ENCODE assay signal across 15 cellular contexts in genomic region chr14:63705561-63706070, GRCh38. TPM values are rescaled to one million over a fixed set of nuclear protein-coding genes. Genes with fewer than 3 reads are reported as not detected.
A peak's percentile ranks its signal among the peaks of the same experiment; 100 is the strongest.
DNase-seq lines count a peak whose midpoint lies in the region; ATAC-seq, FAIRE-seq and TF ChIP-seq lines count a peak whose summit lies in the region.
"Had no signal": no experiment of that assay in that cellular context is flagged by ENCODE, and none has a peak within 500 bp of the region (broad histone marks: within the 10 kb centered on the region; RNA-seq: fewer than 3 reads in every experiment).

No MANE protein-coding gene starts in this region.

- no peak for DNase-seq in GM18507 (ENCODE audit: extremely low spot score, insufficient read length, low read depth)
- no peak for DNase-seq in central memory CD8-positive, alpha-beta T cell (ENCODE audit: low spot score in 2 of 2)
- DNase-seq in NCI-H526 treated with DMSO at 0.1 percent for 48 hours (lab: John Stamatoyannopoulos, UW): no peak
- DNase-seq in lower leg skin (ENCODE audit: low spot score in 2 of 2): no peak
- no peak for DNase-seq in Kasumi-1 (lab: John Stamatoyannopoulos, UW)
- DNase-seq: activated CD4-positive, alpha-beta T cell treated with anti-CD3 and anti-CD28 coated beads, Interleukin-2, amount 10 ng/mL, durations not matched to agents 7 days and 5 days; gastrocnemius medialis; NCI-H345 had no signal

- WGBS in lower leg skin, 2 donors: 83 to 90% methylated on average over 4 of the region's 4 CpGs

- peaks cover 23% of the 10 kb centered on the region for H3K4me1 Mint-ChIP-seq in central memory CD8-positive, alpha-beta T cell
- H3K4me1 Mint-ChIP-seq: brain had no signal

- H3K4me3 ChIP-seq in lower leg skin (ENCODE audit: low read depth, poor library complexity, severe bottlenecking): no peak overlapping the region
- H3K4me3 ChIP-seq: gastrocnemius medialis had no signal

- no peak for TF ChIP-seq POLR2A in lower leg skin (IDR thresholded peaks at IDR 0.05)

- H3K36me3 Mint-ChIP-seq in central memory CD8-positive, alpha-beta T cell (ENCODE audit: insufficient read depth): peaks cover 3% of the 10 kb centered on the region

- FAIRE-seq in GM18507 (lab: Jason Lieb, UNC): peak; percentile 96
- FAIRE-seq: islet of Langerhans had no signal

- intact Hi-C loops in lower leg skin (cut with DNase I; ENCODE audit: low total_unique reads): no loop called here

- H3K9me3 Mint-ChIP-seq in central memory CD8-positive, alpha-beta T cell: no peaks in the 10 kb centered on the region
- H3K9me3 Mint-ChIP-seq: activated T-helper 2 cell treated with anti-CD3 and anti-CD28 coated beads, Interferon-gamma antibody, Interleukin-2, Interleukin-4, amounts not matched to agents 10 μg/mL and 5 μg/mL and 100 μg/mL, durations not matched to agents 14 hours and 24 hours and 36 hours had no signal

- ATAC-seq in GM21528 (IDR thresholded peaks at IDR 0.05; ENCODE audit: low FRiP score, unreplicated experiment): peak; percentile 62
- ATAC-seq in HG03064 (IDR thresholded peaks at IDR 0.05; ENCODE audit: low read depth, unreplicated experiment): peak; percentile 45
- ATAC-seq in central memory CD8-positive, alpha-beta T cell (replicated peaks; ENCODE audit: extremely low read depth, poor library complexity, severe bottlenecking): no peak
- no peak for ATAC-seq in GM21737 (IDR thresholded peaks at IDR 0.05; ENCODE audit: unreplicated experiment)
- ATAC-seq: gastrocnemius medialis, HCT116 had no signal

- no peaks in the 10 kb centered on the region for H3K27me3 Mint-ChIP-seq in central memory CD8-positive, alpha-beta T cell
- H3K27me3 Mint-ChIP-seq: activated CD4-positive, alpha-beta T cell treated with anti-CD3 and anti-CD28 coated beads, Interleukin-2, amount 10 ng/mL, durations not matched to agents 7 days and 5 days had no signal

- H3K4me3 Mint-ChIP-seq in central memory CD8-positive, alpha-beta T cell: no peak overlapping the region
- H3K4me3 Mint-ChIP-seq: activated CD4-positive, alpha-beta T cell treated with anti-CD3 and anti-CD28 coated beads, Interleukin-2, amount 10 ng/mL, durations not matched to agents 7 days and 5 days; brain had no signal

- no peak for TF ChIP-seq CTCF in lower leg skin (IDR thresholded peaks at IDR 0.05)

- peak overlapping the region; percentile 42 for H3K27ac Mint-ChIP-seq in central memory CD8-positive, alpha-beta T cell (ENCODE audit: low read depth)
- H3K27ac Mint-ChIP-seq: activated CD4-positive, alpha-beta T cell treated with anti-CD3 and anti-CD28 coated beads, Interleukin-2, amount 10 ng/mL, durations not matched to agents 7 days and 5 days; activated T-helper 2 cell treated with anti-CD3 and anti-CD28 coated beads, Interferon-gamma antibody, Interleukin-2, Interleukin-4, amounts not matched to agents 10 μg/mL and 5 μg/mL and 100 μg/mL, durations not matched to agents 14 hours and 24 hours and 36 hours; brain had no signal

RNA-seq across cellular contexts. Expression of gene SGPP1, which starts 22.2 kb away (rescaled TPM):
- 10 to 100 TPM in 1 of 4 donors, 1 to 10 TPM in 3; 5.9 to 13.9 (median 6.8) TPM for total RNA-seq in lower leg skin

Comparison
In these comparisons a context has a peak if more than half of its experiments do, and no peak if none do; other contexts are left out.
1. ATAC-seq: peak in GM21528 (single experiment) and HG03064 (single experiment); none in central memory CD8-positive, alpha-beta T cell (single experiment) and GM21737 (single experiment).